22 cellular contexts compared by ENCODE assay signal in genomic region chrX:6965729-6966128, GRCh38.
"Had no signal": no experiment of that assay in that cellular context is flagged by ENCODE, and none has a peak within 500 bp of the region (broad histone marks: within the 10 kb centered on the region; RNA-seq: fewer than 3 reads in every experiment).

No MANE protein-coding gene starts in this region.

- H3K9ac ChIP-seq: SK-N-SH had no signal

- H3K4me2 ChIP-seq: SK-N-SH had no signal

- DNase-seq: IMR-90, Karpas-422, KG1, MG63, NCI-H1092, NCI-H1105 treated with DMSO at 0.1 percent for 48 hours, NCI-H1417 treated with DMSO at 0.1 percent for 48 hours, NCI-H146, NCI-H1694 treated with DMSO at 0.1 percent for 48 hours, NCI-H1930, NCI-H2081, NCI-H2107, NCI-H2227 treated with DMSO at 0.1 percent for 48 hours, NCI-H524, NCI-H526 treated with DMSO at 0.1 percent for 48 hours, NCI-H748 treated with DMSO at 0.1 percent for 48 hours, PC-3, SHP77, SK-N-SH, SW 1271 had no signal

- ATAC-seq: Panc1, PC-3 had no signal

- H3K27me3 ChIP-seq: MG63 had no signal

- H3K36me3 ChIP-seq: MG63 had no signal

- H3K9me3 ChIP-seq: MG63, SK-N-SH had no signal

- H3K4me3 ChIP-seq: MG63 had no signal

- H3K27ac ChIP-seq: RWPE1 had no signal
